Comparison of ENCODE assay signal across 8 cellular contexts in genomic region chr12:50283924-50284236, GRCh38. TPM values are rescaled to one million over a fixed set of nuclear protein-coding genes. Genes with fewer than 3 reads are reported as not detected.
DNase-seq lines count a peak whose midpoint lies in the region; ATAC-seq, FAIRE-seq and TF ChIP-seq lines count a peak whose summit lies in the region.

No MANE protein-coding gene starts in this region.

- H3K27ac Mint-ChIP-seq in naive thymus-derived CD4-positive, alpha-beta T cell, result peak overlapping the region; percentile 80 to 95 (median 88)

- intact Hi-C loops in naive thymus-derived CD4-positive, alpha-beta T cell (cut with micrococcal nuclease), result loop anchor here (1.0 to 2.0 kb wide), 7 partner anchors 62 to 199 kb away; partner anchors contain the start of genes COX14 (in 2 of the 2), LARP4 (in 2 of the 2), CERS5 (in 1 of the 2) and SMARCD1 (in 1 of the 2)

- H3K27me3 ChIP-seq in naive thymus-derived CD4-positive, alpha-beta T cell (ENCODE audit: control insufficient read depth in 2 of 2, insufficient read depth in 2 of 2, low read length in 2 of 2), result no peaks in the 10 kb centered on the region

- peaks cover 11 to 15% of the 10 kb centered on the region in 2 donors for H3K4me1 ChIP-seq in naive thymus-derived CD4-positive, alpha-beta T cell (ENCODE audit: control insufficient read depth in 2 of 2, insufficient read depth in 2 of 2, low read length in 2 of 2)

- no peaks in the 10 kb centered on the region for H3K9me3 ChIP-seq in naive thymus-derived CD4-positive, alpha-beta T cell (ENCODE audit: control insufficient read depth in 2 of 3, low read length in 3 of 3)

- H3K36me3 ChIP-seq in naive thymus-derived CD4-positive, alpha-beta T cell (ENCODE audit: control insufficient read depth in 2 of 3, insufficient read depth in 3 of 3, low read length in 3 of 3), result no peaks in the 10 kb centered on the region

- no peaks in the 10 kb centered on the region for H3K9me3 Mint-ChIP-seq in naive thymus-derived CD4-positive, alpha-beta T cell

- H3K36me3 Mint-ChIP-seq in naive thymus-derived CD4-positive, alpha-beta T cell, result peaks cover 0 to 3% (median 0%) of the 10 kb centered on the region in 5 donors

- peak overlapping the region; percentile 87 to 98 (median 94) for H3K4me3 Mint-ChIP-seq in naive thymus-derived CD4-positive, alpha-beta T cell

- CTCF ChIA-PET in naive thymus-derived CD4-positive, alpha-beta T cell (lab: Charles Lee), result interaction anchor here (0.6 to 0.7 kb wide), 2 partner anchors 9 to 291 kb away, joined by 3 read pairs; no protein-coding TSS in a partner anchor

- POLR2A ChIA-PET in naive thymus-derived CD4-positive, alpha-beta T cell (lab: Charles Lee), result interaction anchor here (0.7 to 1.7 kb wide), 12 partner anchors 9 to 916 kb away, joined by 3 to 11 read pairs (median 4); partner anchors contain the start of genes CERS5, LARP4 and SLC11A2

- H3K4me1 Mint-ChIP-seq in naive thymus-derived CD4-positive, alpha-beta T cell, result peaks cover 8 to 32% (median 23%) of the 10 kb centered on the region in 7 donors

- FAIRE-seq in GM12891 (lab: Jason Lieb, UNC), result no peak

- H3K27me3 Mint-ChIP-seq in naive thymus-derived CD4-positive, alpha-beta T cell, result peaks cover 0 to 27% (median 0%) of the 10 kb centered on the region in 5 donors

- H3K27ac ChIP-seq in 22Rv1, result peak overlapping the region; percentile 72
- H3K27ac ChIP-seq in naive thymus-derived CD4-positive, alpha-beta T cell (ENCODE audit: low read depth, low read length), result peak overlapping the region; percentile 90

- H3K4me3 ChIP-seq in epithelial cell of esophagus (ENCODE audit: low read length), result peak overlapping the region; percentile 73
- peak overlapping the region; percentile 80 for H3K4me3 ChIP-seq in naive thymus-derived CD4-positive, alpha-beta T cell (ENCODE audit: low read length)

- no peak for ATAC-seq in naive thymus-derived CD4-positive, alpha-beta T cell

- peak; percentile 11 for DNase-seq in GM12891 (ENCODE audit: insufficient read length, low spot score)
- peak; percentile 55 for DNase-seq in RKO (ENCODE audit: low spot score)
- no peak for DNase-seq in epithelial cell of esophagus (ENCODE audit: low read depth)
- no peak for DNase-seq in naive thymus-derived CD4-positive, alpha-beta T cell
- DNase-seq in NK-92 treated with Interleukin-12 subunit alpha and Interleukin-12 subunit beta, amount 100 ng/mL, for 24 hours (lab: John Stamatoyannopoulos, UW), result no peak
- no peak for DNase-seq in effector CD8-positive, alpha-beta T cell (lab: John Stamatoyannopoulos, UW)
- no peak for DNase-seq in NCI-H1694 treated with DMSO at 0.1 percent for 48 hours (lab: John Stamatoyannopoulos, UW)

- no peak for TF ChIP-seq POLR2A in GM12891 (IDR thresholded peaks at IDR 0.05; ENCODE audit: low read depth, low read length)

- TF ChIP-seq CTCF in 22Rv1 (IDR thresholded peaks at IDR 0.05) (no peak), epithelial cell of esophagus (IDR thresholded peaks at IDR 0.05; ENCODE audit: insufficient read depth, low read depth, low read length, missing control alignments) (no peak)

TF ChIP-seq in GM12891, 5 proteins besides CTCF, POLR2A, EP300 and RAD21:
- TF ChIP-seq TAF1 (IDR thresholded peaks at IDR 0.05; ENCODE audit: low read depth, low read length) (no peak), SPI1 (IDR thresholded peaks at IDR 0.05; ENCODE audit: low read depth, low read length) (no peak), POU2F2 (IDR thresholded peaks at IDR 0.05; ENCODE audit: low read depth, low read length) (no peak), POLR2AphosphoS5 (IDR thresholded peaks at IDR 0.05; ENCODE audit: low read depth, low read length) (no peak), PAX5 (IDR thresholded peaks at IDR 0.05; ENCODE audit: insufficient read depth, low read length, severe bottlenecking) (no peak)

RNA-seq across cellular contexts. Expression of gene LIMA1, which starts 0.6 kb away (rescaled TPM):
- polyA plus RNA-seq in GM12891 (2012; ENCODE audit: low read depth, missing spikeins), result 36.0 TPM
- total RNA-seq in naive thymus-derived CD4-positive, alpha-beta T cell, result 10 to 100 TPM in 4 of 5 experiments, 1 to 10 TPM in 1; 9.8 to 33.6 (median 11.2) TPM
- 10 to 100 TPM in 1 of 2 donors, 1 to 10 TPM in 1; 5.4 to 11.6 TPM for polyA plus RNA-seq in naive thymus-derived CD4-positive, alpha-beta T cell

Comparison
In these comparisons a context has a peak if more than half of its experiments do, and no peak if none do; other contexts are left out.
1. DNase-seq: peak in GM12891 (single experiment) and RKO (single experiment); none in epithelial cell of esophagus (single experiment), naive thymus-derived CD4-positive, alpha-beta T cell (0 of 9), NK-92 treated with Interleukin-12 subunit alpha and Interleukin-12 subunit beta, amount 100 ng/mL, for 24 hours (single experiment), effector CD8-positive, alpha-beta T cell (single experiment) and NCI-H1694 treated with DMSO at 0.1 percent for 48 hours (single experiment).